Comparison of ENCODE assay signal across 12 cellular contexts in the genomic region with DNA sequence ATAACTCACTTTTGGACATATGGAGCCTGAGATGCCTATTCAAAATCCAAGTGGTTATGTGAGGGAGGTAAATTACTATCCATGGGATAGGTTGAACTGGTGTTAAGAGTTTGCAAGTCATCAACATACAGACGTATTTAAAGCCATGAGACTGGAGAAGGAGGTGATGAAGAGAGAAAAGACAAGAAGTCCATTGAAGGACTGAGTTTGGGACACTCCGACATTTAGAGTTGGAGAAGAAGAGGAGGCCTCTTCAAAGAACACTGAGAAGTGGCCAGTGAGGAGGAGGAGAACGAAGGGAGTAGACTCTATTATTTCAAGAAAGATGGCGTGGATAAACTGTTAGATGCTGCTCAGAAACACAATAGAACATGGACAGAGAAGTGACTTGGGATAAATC. TPM values are rescaled to one million over a fixed set of nuclear protein-coding genes. Genes with fewer than 3 reads are reported as not detected.
"Had no signal": no experiment of that assay in that cellular context is flagged by ENCODE, and none has a peak within 500 bp of the region (broad histone marks: within the 10 kb centered on the region; RNA-seq: fewer than 3 reads in every experiment).

Gene CNGA2, plus strand, starts transcription at position 301 of the 400 bp plus-strand sequence. CDS start 3,738 bp downstream, outside the sequence.

- FAIRE-seq: H1, H54 had no signal

- H3K4me3 ChIP-seq: GM23248, GM23338, HAP-1 had no signal

- H2AFZ ChIP-seq: GM23248, GM23338 had no signal

- H3K27ac ChIP-seq: GM23248 had no signal

- H3K9me3 ChIP-seq: HAP-1 had no signal

- H3K4me2 ChIP-seq: GM23338 had no signal

- H3K9ac ChIP-seq: GM23248 had no signal

- H3K9me3 Mint-ChIP-seq: GM23338 had no signal

- H3K4me1 Mint-ChIP-seq: GM23338, H9 had no signal

- H3K36me3 ChIP-seq: HAP-1 had no signal

- H3K4me3 Mint-ChIP-seq: GM23338, H9, HFFc6 had no signal

- ATAC-seq: GM23338, HCT116 had no signal

- H3K27ac Mint-ChIP-seq: GM23338, H9, HFFc6 had no signal

- DNase-seq: GM23248, GOT3, H7, H9, HCEC 1CT, HFFc6 had no signal

- H3K4me1 ChIP-seq: HAP-1 had no signal

RNA-seq across cellular contexts. Expression of gene CNGA2, which starts in this region (rescaled TPM):
- total RNA-seq: GM23248, GM23338, H1, H4, H7, H9, HFFc6 had no signal
- polyA plus RNA-seq: GM23248, GM23338, H1 had no signal
